9 cellular contexts compared by ENCODE assay signal in genomic region chr6:105995403-105995699, GRCh38.
DNase-seq lines count a peak whose midpoint lies in the region; TF ChIP-seq lines count a peak whose summit lies in the region.
"Had no signal": no experiment of that assay in that cellular context is flagged by ENCODE, and none has a peak within 500 bp of the region (broad histone marks: within the 10 kb centered on the region; RNA-seq: fewer than 3 reads in every experiment).

No MANE protein-coding gene starts in this region.

- POLR2A ChIA-PET in RWPE1 (lab: Yijun Ruan, JAX; ENCODE audit: low non-redundant PET), result no interaction called here

- TF ChIP-seq POLR2A in esophagus muscularis mucosa (IDR thresholded peaks at IDR 0.05; ENCODE audit: low read depth), result no peak

- WGBS in GM23248 (ENCODE audit: low coverage in 1 of 2, low lambda C conversion rate in 2 of 2, missing lambda C conversion rate in 2 of 2), 2 experiments, result 41 to 44% methylated on average over 5 of the region's 5 CpGs
- WGBS in esophagus muscularis mucosa, result 29% methylated on average over 5 of the region's 5 CpGs

- H3K4me3 ChIP-seq in GM23248 (peak overlapping the region; percentile 81), esophagus muscularis mucosa (peak overlapping the region; percentile 52 to 68 (median 60)), skeletal muscle tissue (ENCODE audit: low read length in 3 of 3) (peak overlapping the region; percentile 71 to 79 (median 74))

- H2AFZ ChIP-seq in GM23248, result peak overlapping the region; percentile 86

- TF ChIP-seq EP300 in esophagus muscularis mucosa (IDR thresholded peaks at IDR 0.05), result no peak

- no peaks in the 10 kb centered on the region for H3K79me2 ChIP-seq in GM23248 (ENCODE audit: insufficient read depth)

- no peak for TF ChIP-seq CTCF in RWPE1 (conservative IDR thresholded peaks at IDR 0.05; ENCODE audit: low read depth)
- TF ChIP-seq CTCF in esophagus muscularis mucosa (IDR thresholded peaks at IDR 0.05), result no peak

- CTCF ChIA-PET in RWPE1 (lab: Yijun Ruan, JAX), result no interaction called here

- in situ Hi-C loops in GM23248 (cut with MboI), result loop anchor here (10.0 kb wide), 1 partner anchor 309 kb away; no protein-coding TSS in a partner anchor

- H3K4me2 ChIP-seq in GM23248 (ENCODE audit: unreplicated experiment), result peak overlapping the region; percentile 94

- H3K9ac ChIP-seq in GM23248 (peak overlapping the region; percentile 87), skeletal muscle tissue (ENCODE audit: low read depth in 1 of 3, low read length in 3 of 3) (peak overlapping the region in 1 of 3 donors; percentile 30)

- H3K9me2 ChIP-seq in GM23248 (ENCODE audit: insufficient read depth), result no peaks in the 10 kb centered on the region

- intact Hi-C loops in esophagus muscularis mucosa (cut with DNase I), result loop anchor here (10.0 kb wide), 2 partner anchors 329 to 511 kb away; partner anchors contain the start of gene ATG5

- H3K27ac ChIP-seq in GM23248 (peak overlapping the region; percentile 81), RWPE1 (peak overlapping the region; percentile 85), esophagus muscularis mucosa (replicated peaks in 1 of 4) (peak overlapping the region in 3 of 4 donors; percentile 72 to 77 (median 72)), skeletal muscle tissue (ENCODE audit: low read depth, low read length) (peak overlapping the region; percentile 66)

- H3K36me3 ChIP-seq in GM23248 (ENCODE audit: low read depth) (no peaks in the 10 kb centered on the region), esophagus muscularis mucosa (no peaks in the 10 kb centered on the region), skeletal muscle tissue (ENCODE audit: control insufficient read depth in 3 of 3, insufficient read depth in 3 of 3, low read length in 3 of 3) (no peaks in the 10 kb centered on the region)
- H3K36me3 ChIP-seq: HAP-1 had no signal

- no peaks in the 10 kb centered on the region for H4K20me1 ChIP-seq in GM23248 (ENCODE audit: insufficient read depth)

- peaks cover 10% of the 10 kb centered on the region; the same call in 1 of the 2 replicates for H3F3A ChIP-seq in GM23248 (ENCODE audit: insufficient read depth)

- no peak for DNase-seq in GM23248
- DNase-seq in RWPE1 (ENCODE audit: low spot score), result no peak
- no peak for DNase-seq in esophagus muscularis mucosa (ENCODE audit: extremely low spot score)
- no peak for DNase-seq in stimulated activated CD4-positive, alpha-beta T cell treated with anti-CD3 and anti-CD28 coated beads, Interleukin-4, amount 100 ng/mL, for 4 hours
- no peak for DNase-seq in A172 (ENCODE audit: low spot score)
- DNase-seq in stimulated activated CD4-positive, alpha-beta T cell treated with anti-CD3 and anti-CD28 coated beads, Interleukin-1b, Interleukin-23, amount 100 ng/mL, for 48 hours, result no peak
- DNase-seq: NCI-H2171 treated with DMSO at 0.1 percent for 48 hours had no signal

- H3K4me1 ChIP-seq in GM23248 (ENCODE audit: insufficient read depth) (0 out of 2 replicates have a peak, but pooled peaks cover 6% of the 10 kb centered on the region), esophagus muscularis mucosa (peaks cover 20 to 41% (median 38%) of the 10 kb centered on the region in 4 donors), skeletal muscle tissue (ENCODE audit: control insufficient read depth in 3 of 3, insufficient read depth in 3 of 3, low read length in 3 of 3) (peaks cover 24 to 36% (median 33%) of the 10 kb centered on the region in 3 donors)

- H3K27me3 ChIP-seq in GM23248 (replicated peaks; ENCODE audit: insufficient read depth) (no peaks in the 10 kb centered on the region), esophagus muscularis mucosa (peaks cover 0 to 100% (median 49%) of the 10 kb centered on the region in 4 donors), skeletal muscle tissue (ENCODE audit: control insufficient read depth in 3 of 3, insufficient read depth in 3 of 3, low read length in 3 of 3) (peaks cover 46 to 58% (median 55%) of the 10 kb centered on the region in 3 donors)

- no peaks in the 10 kb centered on the region for H3K9me3 ChIP-seq in GM23248 (ENCODE audit: low read depth)
- H3K9me3 ChIP-seq in esophagus muscularis mucosa, result no peaks in the 10 kb centered on the region
- no peaks in the 10 kb centered on the region for H3K9me3 ChIP-seq in skeletal muscle tissue (ENCODE audit: control insufficient read depth in 3 of 3, low read length in 3 of 3)
- H3K9me3 ChIP-seq: HAP-1 had no signal
